8 cellular contexts compared by ENCODE assay signal in genomic region chr9:613771-614347, GRCh38.
DNase-seq lines count a peak whose midpoint lies in the region; ATAC-seq lines count a peak whose summit lies in the region.

No MANE protein-coding gene starts in this region.

- peaks cover 6% of the 10 kb centered on the region for H3K4me1 Mint-ChIP-seq in activated T-helper 1 cell treated with anti-CD3 and anti-CD28 coated beads, Interleukin-12 subunit alpha, Interleukin-12 subunit beta, Interleukin-2, Interleukin-4 antibody, amounts not matched to agents 30 ng/mL and 10 ng/mL and 1 ng/mL, durations not matched to agents 14 hours and 24 hours and 36 hours (ENCODE audit: low read depth)

- DNase-seq in COLO829 (ENCODE audit: low spot score) (peak; percentile 67), GM19240 (ENCODE audit: insufficient read length, low spot score) (peak; percentile 19), NOMO-1 treated with DMSO at 0.1 percent for 48 hours (lab: John Stamatoyannopoulos, UW; ENCODE audit: unreplicated experiment) (peak; percentile 90), glomerular endothelial cell (ENCODE audit: extremely low read depth, low read depth, low spot score) (peak; percentile 75), non-pigmented ciliary epithelial cell (ENCODE audit: low read depth) (peak; percentile 75)
- DNase-seq in activated naive CD4-positive, alpha-beta T cell treated with anti-CD3 and anti-CD28 coated beads, Interleukin-2, amount 50 U/mL, for 72 hours (ENCODE audit: low spot score in 2 of 2), result peak in 1 of 2 donors; percentile 46
- DNase-seq in activated T-helper 1 cell treated with anti-CD3 and anti-CD28 coated beads, Interleukin-12 subunit alpha, Interleukin-12 subunit beta, Interleukin-2, Interleukin-4 antibody, amounts not matched to agents 30 ng/mL and 10 ng/mL and 1 ng/mL, durations not matched to agents 14 hours and 24 hours and 36 hours (ENCODE audit: low spot score), result no peak

- H3K4me3 Mint-ChIP-seq in activated T-helper 1 cell treated with anti-CD3 and anti-CD28 coated beads, Interleukin-12 subunit alpha, Interleukin-12 subunit beta, Interleukin-2, Interleukin-4 antibody, amounts not matched to agents 30 ng/mL and 10 ng/mL and 1 ng/mL, durations not matched to agents 14 hours and 24 hours and 36 hours, result no peak overlapping the region

- intact Hi-C loops in activated T-helper 1 cell treated with anti-CD3 and anti-CD28 coated beads, Interleukin-12 subunit alpha, Interleukin-12 subunit beta, Interleukin-2, Interleukin-4 antibody, amounts not matched to agents 30 ng/mL and 10 ng/mL and 1 ng/mL, durations not matched to agents 14 hours and 24 hours and 36 hours (cut with micrococcal nuclease), result loop anchor here (1.0 kb wide), 3 partner anchors 150 to 395 kb away; no protein-coding TSS in a partner anchor

- H3K27me3 Mint-ChIP-seq in activated T-helper 1 cell treated with anti-CD3 and anti-CD28 coated beads, Interleukin-12 subunit alpha, Interleukin-12 subunit beta, Interleukin-2, Interleukin-4 antibody, amounts not matched to agents 30 ng/mL and 10 ng/mL and 1 ng/mL, durations not matched to agents 14 hours and 24 hours and 36 hours (ENCODE audit: insufficient read depth), result no peaks in the 10 kb centered on the region

- no peaks in the 10 kb centered on the region for H3K9me3 Mint-ChIP-seq in activated naive CD4-positive, alpha-beta T cell treated with anti-CD3 and anti-CD28 coated beads, Interleukin-2, amount 50 U/mL, for 72 hours
- no peaks in the 10 kb centered on the region for H3K9me3 Mint-ChIP-seq in activated T-helper 1 cell treated with anti-CD3 and anti-CD28 coated beads, Interleukin-12 subunit alpha, Interleukin-12 subunit beta, Interleukin-2, Interleukin-4 antibody, amounts not matched to agents 30 ng/mL and 10 ng/mL and 1 ng/mL, durations not matched to agents 14 hours and 24 hours and 36 hours

- ATAC-seq in HG03432 (IDR thresholded peaks at IDR 0.05; ENCODE audit: unreplicated experiment), result peak; percentile 93
- ATAC-seq in activated naive CD4-positive, alpha-beta T cell treated with anti-CD3 and anti-CD28 coated beads, Interleukin-2, amount 50 U/mL, for 72 hours, result peak; percentile 86 to 95

- H3K27ac Mint-ChIP-seq in activated naive CD4-positive, alpha-beta T cell treated with anti-CD3 and anti-CD28 coated beads, Interleukin-2, amount 50 U/mL, for 72 hours, result no peak overlapping the region
- no peak overlapping the region for H3K27ac Mint-ChIP-seq in activated T-helper 1 cell treated with anti-CD3 and anti-CD28 coated beads, Interleukin-12 subunit alpha, Interleukin-12 subunit beta, Interleukin-2, Interleukin-4 antibody, amounts not matched to agents 30 ng/mL and 10 ng/mL and 1 ng/mL, durations not matched to agents 14 hours and 24 hours and 36 hours

- H3K36me3 Mint-ChIP-seq in activated naive CD4-positive, alpha-beta T cell treated with anti-CD3 and anti-CD28 coated beads, Interleukin-2, amount 50 U/mL, for 72 hours, result no peaks in the 10 kb centered on the region
- no peaks in the 10 kb centered on the region for H3K36me3 Mint-ChIP-seq in activated T-helper 1 cell treated with anti-CD3 and anti-CD28 coated beads, Interleukin-12 subunit alpha, Interleukin-12 subunit beta, Interleukin-2, Interleukin-4 antibody, amounts not matched to agents 30 ng/mL and 10 ng/mL and 1 ng/mL, durations not matched to agents 14 hours and 24 hours and 36 hours (ENCODE audit: low read depth)
